Comparison of ENCODE assay signal across 23 cellular contexts in genomic region chr12:93164103-93164880, GRCh38.
DNase-seq lines count a peak whose midpoint lies in the region; ATAC-seq and TF ChIP-seq lines count a peak whose summit lies in the region.
"Had no signal": no experiment of that assay in that cellular context is flagged by ENCODE, and none has a peak within 500 bp of the region (broad histone marks: within the 10 kb centered on the region; RNA-seq: fewer than 3 reads in every experiment).

No MANE protein-coding gene starts in this region.

- CTCF ChIA-PET in SK-N-SH (lab: Yijun Ruan, JAX): no interaction called here

- intact Hi-C loops in psoas muscle (cut with DNase I): no loop called here

- no peaks in the 10 kb centered on the region for H3K4me1 ChIP-seq in SK-N-SH (ENCODE audit: control insufficient read depth in 1 of 2, insufficient read depth in 2 of 2, low read depth in 1 of 2, low read length in 1 of 2)
- H3K4me1 ChIP-seq in hepatocyte (ENCODE audit: insufficient read depth): peaks cover 6% of the 10 kb centered on the region
- H3K4me1 ChIP-seq in psoas muscle: peaks cover 6% of the 10 kb centered on the region
- H3K4me1 ChIP-seq: testis had no signal

- H3K4me3 Mint-ChIP-seq in stimulated activated memory B cell treated with anti-CD40 and anti-IgM and Interleukin-4, amounts not matched to agents 10 μg/mL and 1 μg/mL and 100 μg/mL, for 72 hours: no peak overlapping the region
- no peak overlapping the region for H3K4me3 Mint-ChIP-seq in mesothelial cell of epicardium
- H3K4me3 Mint-ChIP-seq: activated B cell treated with CpG ODN at 0.5 μM for 24 hours; CD4-positive, CD25-positive, alpha-beta regulatory T cell; GM23338; nephron; stimulated activated effector memory CD8-positive, alpha-beta T cell treated with anti-CD3 and anti-CD28 coated beads, Interleukin-12 subunit alpha, Interleukin-12 subunit beta, amount 100 ng/mL, for 72 hours had no signal

- no peak for TF ChIP-seq EP300 in SK-N-SH (IDR thresholded peaks at IDR 0.05; ENCODE audit: borderline replicate concordance in 1 of 2, low read depth in 1 of 2, low read length in 1 of 2)

- peaks cover 68% of the 10 kb centered on the region for H3K4me1 Mint-ChIP-seq in stimulated activated memory B cell treated with anti-CD40 and anti-IgM and Interleukin-4, amounts not matched to agents 10 μg/mL and 1 μg/mL and 100 μg/mL, for 72 hours
- H3K4me1 Mint-ChIP-seq in mesothelial cell of epicardium: peaks cover 8% of the 10 kb centered on the region

- H3K27me3 ChIP-seq in SK-N-SH (ENCODE audit: insufficient read depth) (no peaks in the 10 kb centered on the region), hepatocyte (no peaks in the 10 kb centered on the region), psoas muscle (ENCODE audit: insufficient read depth in 3 of 3, low read length in 2 of 3) (no peaks in the 10 kb centered on the region)
- H3K27me3 ChIP-seq: testis, vagina had no signal

- H3K79me2 ChIP-seq in SK-N-SH (ENCODE audit: insufficient read depth): no peaks in the 10 kb centered on the region
- H3K79me2 ChIP-seq in hepatocyte: no peaks in the 10 kb centered on the region

- no peaks in the 10 kb centered on the region for H3K36me3 ChIP-seq in SK-N-SH (replicated peaks in 1 of 2; ENCODE audit: control insufficient read depth in 1 of 2, insufficient read depth in 2 of 2, low read length in 1 of 2)
- H3K36me3 ChIP-seq in hepatocyte (replicated peaks; ENCODE audit: insufficient read depth, low read depth): no peaks in the 10 kb centered on the region
- H3K36me3 ChIP-seq in psoas muscle (ENCODE audit: insufficient read depth in 1 of 2, low read depth in 1 of 2): no peaks in the 10 kb centered on the region
- H3K36me3 ChIP-seq: vagina had no signal

- WGBS in SK-N-SH (ENCODE audit: low lambda C conversion rate): 88% methylated on average over 5 of the region's 5 CpGs
- 64% methylated on average over 5 of the region's 5 CpGs for WGBS in hepatocyte (ENCODE audit: low lambda C conversion rate, missing lambda C conversion rate)
- WGBS in psoas muscle, 3 donors: 92 to 98% (median 95%) methylated on average over 5 of the region's 5 CpGs

- H3K27ac Mint-ChIP-seq in stimulated activated memory B cell treated with anti-CD40 and anti-IgM and Interleukin-4, amounts not matched to agents 10 μg/mL and 1 μg/mL and 100 μg/mL, for 72 hours: peak overlapping the region; percentile 95
- no peak overlapping the region for H3K27ac Mint-ChIP-seq in mesothelial cell of epicardium
- H3K27ac Mint-ChIP-seq: GM23338; stimulated activated effector memory CD8-positive, alpha-beta T cell treated with anti-CD3 and anti-CD28 coated beads, Interleukin-12 subunit alpha, Interleukin-12 subunit beta, amount 100 ng/mL, for 72 hours had no signal

- H3K27me3 Mint-ChIP-seq in stimulated activated memory B cell treated with anti-CD40 and anti-IgM and Interleukin-4, amounts not matched to agents 10 μg/mL and 1 μg/mL and 100 μg/mL, for 72 hours: no peaks in the 10 kb centered on the region
- no peaks in the 10 kb centered on the region for H3K27me3 Mint-ChIP-seq in mesothelial cell of epicardium (ENCODE audit: low read depth)
- H3K27me3 Mint-ChIP-seq: activated B cell treated with CpG ODN at 0.5 μM for 24 hours had no signal

- DNase-seq in SK-N-SH (no peak), NCI-H187 (lab: John Stamatoyannopoulos, UW) (peak; percentile 10 to 14), hepatocyte (ENCODE audit: low spot score) (no peak), mesothelial cell of epicardium (ENCODE audit: low spot score in 2 of 2, unreplicated experiment in 2 of 2) (no peak), psoas muscle (no peak)
- DNase-seq: activated B cell treated with CpG ODN at 0.5 μM for 24 hours; activated CD4-positive, alpha-beta T cell treated with anti-CD3 and anti-CD28 coated beads, Interleukin-2, amount 50 U/mL, for 4 hours; activated CD8-positive, alpha-beta memory T cell treated with anti-CD3 and anti-CD28 coated beads, Interleukin-2, amount 50 U/mL, for 4 hours; activated effector memory CD4-positive, alpha-beta T cell treated with anti-CD3 and anti-CD28 coated beads, Interleukin-2, amount 50 U/mL, for 16 hours; CD4-positive, CD25-positive, alpha-beta regulatory T cell; GF-D8; mesendoderm; NCI-H1092; NCI-H69; T-helper 9 cell; testis had no signal

- H3K9ac ChIP-seq in SK-N-SH: no peak overlapping the region

- H4K20me1 ChIP-seq in SK-N-SH (ENCODE audit: insufficient read depth) (no peaks in the 10 kb centered on the region), hepatocyte (ENCODE audit: insufficient read depth, poor library complexity, severe bottlenecking) (no peaks in the 10 kb centered on the region)

- H3K36me3 Mint-ChIP-seq in stimulated activated memory B cell treated with anti-CD40 and anti-IgM and Interleukin-4, amounts not matched to agents 10 μg/mL and 1 μg/mL and 100 μg/mL, for 72 hours: no peaks in the 10 kb centered on the region
- no peaks in the 10 kb centered on the region for H3K36me3 Mint-ChIP-seq in mesothelial cell of epicardium
- H3K36me3 Mint-ChIP-seq: CD4-positive, CD25-positive, alpha-beta regulatory T cell; stimulated activated effector memory CD8-positive, alpha-beta T cell treated with anti-CD3 and anti-CD28 coated beads, Interleukin-12 subunit alpha, Interleukin-12 subunit beta, amount 100 ng/mL, for 72 hours had no signal

- H3K9me3 ChIP-seq in SK-N-SH (no peaks in the 10 kb centered on the region), hepatocyte (ENCODE audit: low read depth) (no peaks in the 10 kb centered on the region), psoas muscle (no peaks in the 10 kb centered on the region)
- H3K9me3 ChIP-seq: testis, vagina had no signal

- POLR2A ChIA-PET in SK-N-SH (lab: Yijun Ruan, JAX): no interaction called here

- no peaks in the 10 kb centered on the region for H3K9me2 ChIP-seq in SK-N-SH
- H3K9me2 ChIP-seq in hepatocyte (replicated peaks; ENCODE audit: insufficient read depth): no peaks in the 10 kb centered on the region

- H3K27ac ChIP-seq in SK-N-SH (ENCODE audit: low read depth in 2 of 2, low read length in 1 of 2) (peak overlapping the region in 1 of 2 experiments; percentile 30; a peak in 2 of 4 replicates), hepatocyte (peak overlapping the region; percentile 54), psoas muscle (no peak overlapping the region)
- H3K27ac ChIP-seq: testis, vagina had no signal

- peaks cover 2% of the 10 kb centered on the region for H3K9me3 Mint-ChIP-seq in stimulated activated memory B cell treated with anti-CD40 and anti-IgM and Interleukin-4, amounts not matched to agents 10 μg/mL and 1 μg/mL and 100 μg/mL, for 72 hours
- peaks cover 9% of the 10 kb centered on the region for H3K9me3 Mint-ChIP-seq in mesothelial cell of epicardium
- H3K9me3 Mint-ChIP-seq: activated B cell treated with CpG ODN at 0.5 μM for 24 hours; GM23338; stimulated activated effector memory CD8-positive, alpha-beta T cell treated with anti-CD3 and anti-CD28 coated beads, Interleukin-12 subunit alpha, Interleukin-12 subunit beta, amount 100 ng/mL, for 72 hours had no signal

- ATAC-seq in SK-N-SH treated with all-trans-retinoic acid at 6 μM for 48 hours: no peak
- ATAC-seq in stimulated activated memory B cell treated with anti-CD40 and anti-IgM and Interleukin-4, amounts not matched to agents 10 μg/mL and 1 μg/mL and 100 μg/mL, for 72 hours: no peak
- ATAC-seq in psoas muscle: no peak
- ATAC-seq in GM18870 (IDR thresholded peaks at IDR 0.05; ENCODE audit: unreplicated experiment): no peak
- ATAC-seq: GM23338; stimulated activated effector memory CD8-positive, alpha-beta T cell treated with anti-CD3 and anti-CD28 coated beads, Interleukin-12 subunit alpha, Interleukin-12 subunit beta, amount 100 ng/mL, for 72 hours had no signal

- H2AFZ ChIP-seq in SK-N-SH (ENCODE audit: low read depth) (peak overlapping the region; percentile 31; the same call in 1 of the 2 replicates), hepatocyte (no peak overlapping the region)
- H2AFZ ChIP-seq: GM23338 had no signal

- TF ChIP-seq CTCF in SK-N-SH (IDR thresholded peaks at IDR 0.05): no peak
- no peak for TF ChIP-seq CTCF in hepatocyte (IDR thresholded peaks at IDR 0.05; ENCODE audit: poor library complexity)
- TF ChIP-seq CTCF in mesothelial cell of epicardium (IDR thresholded peaks at IDR 0.05; ENCODE audit: unreplicated experiment): no peak
- no peak for TF ChIP-seq CTCF in psoas muscle (IDR thresholded peaks at IDR 0.05)

- no peak overlapping the region for H3K4me2 ChIP-seq in SK-N-SH
- H3K4me2 ChIP-seq in hepatocyte: no peak overlapping the region
- H3K4me2 ChIP-seq: GM23338 had no signal

- TF ChIP-seq RAD21 in SK-N-SH (IDR thresholded peaks at IDR 0.05; ENCODE audit: low read length): no peak

- no peak overlapping the region for H3K4me3 ChIP-seq in SK-N-SH (ENCODE audit: low read depth in 2 of 2, low read length in 1 of 2)
- H3K4me3 ChIP-seq in hepatocyte: no peak overlapping the region
- H3K4me3 ChIP-seq in psoas muscle: no peak overlapping the region
- H3K4me3 ChIP-seq: GM23338, testis, vagina had no signal

- peaks cover 6% of the 10 kb centered on the region for H3F3A ChIP-seq in SK-N-SH (replicated peaks; ENCODE audit: insufficient read depth)

TF ChIP-seq in SK-N-SH, 30 proteins besides CTCF, POLR2A, EP300 and RAD21 (continues in another document):
- no peak for TF ChIP-seq IRF3 (IDR thresholded peaks at IDR 0.05; ENCODE audit: low read depth, low read length)

TF ChIP-seq in SK-N-SH treated with all-trans-retinoic acid at 6 μM for 48 hours, 23 proteins besides CTCF, POLR2A, EP300 and RAD21 (continues in another document):
- no peak for TF ChIP-seq TSHZ2 (CRISPR knock-in tag; IDR thresholded peaks at IDR 0.05)

Comparison
In these comparisons a context has a peak if more than half of its experiments do, and no peak if none do; other contexts are left out.
1. DNase-seq: peak in NCI-H187 (2 of 2); none in SK-N-SH (single experiment), hepatocyte (single experiment), mesothelial cell of epicardium (0 of 2) and psoas muscle (0 of 2).